Comparison of ENCODE assay signal across 16 cellular contexts in genomic region chr4:76539979-76540378, GRCh38.
DNase-seq lines count a peak whose midpoint lies in the region; ATAC-seq and TF ChIP-seq lines count a peak whose summit lies in the region.
"Had no signal": no experiment of that assay in that cellular context is flagged by ENCODE, and none has a peak within 500 bp of the region (broad histone marks: within the 10 kb centered on the region; RNA-seq: fewer than 3 reads in every experiment).

No MANE protein-coding gene starts in this region.

- H3K4me1 Mint-ChIP-seq in chondrocyte (ENCODE audit: low read depth), result peaks cover 34% of the 10 kb centered on the region

- H2AK5ac ChIP-seq in mesenchymal stem cell (ENCODE audit: low read length, severe bottlenecking), result peak overlapping the region; percentile 81

- TF ChIP-seq CTCF in AG10803 (conservative IDR thresholded peaks at IDR 0.05; ENCODE audit: low read length) (no peak), chondrocyte (IDR thresholded peaks at IDR 0.05) (no peak)

- H2AFZ ChIP-seq in mesenchymal stem cell (ENCODE audit: low read depth, low read length), result no peak overlapping the region
- H2AFZ ChIP-seq: parathyroid adenoma had no signal

- no peak overlapping the region for H3K23ac ChIP-seq in mesenchymal stem cell (ENCODE audit: low read length in 2 of 2)

- peak overlapping the region; percentile 62 for H3K27ac Mint-ChIP-seq in chondrocyte (ENCODE audit: unreplicated experiment)

- H2BK12ac ChIP-seq in mesenchymal stem cell (ENCODE audit: low read length in 2 of 2), result no peak overlapping the region

- H4K8ac ChIP-seq in mesenchymal stem cell (ENCODE audit: low read length), result peak overlapping the region; percentile 50

- no peak overlapping the region for H2BK5ac ChIP-seq in mesenchymal stem cell (ENCODE audit: low read depth, low read length, poor library complexity, severe bottlenecking)

- H3K4me3 ChIP-seq in AG10803 (ENCODE audit: low read length), result no peak overlapping the region
- H3K4me3 ChIP-seq in HUES48 (ENCODE audit: low read depth, low read length), result no peak overlapping the region
- no peak overlapping the region for H3K4me3 ChIP-seq in mesenchymal stem cell (ENCODE audit: insufficient read depth in 1 of 2, low read depth in 1 of 2, low read length in 2 of 2)
- no peak overlapping the region for H3K4me3 ChIP-seq in H7 (ENCODE audit: insufficient read depth, low read depth, low read length)

- peaks cover 1% of the 10 kb centered on the region for H3K36me3 Mint-ChIP-seq in chondrocyte (ENCODE audit: low read depth)

- no peak overlapping the region for H4K91ac ChIP-seq in mesenchymal stem cell (ENCODE audit: low read length)

- H3K27me3 ChIP-seq in HUES48 (ENCODE audit: control insufficient read depth, insufficient read depth, low read length) (no peaks in the 10 kb centered on the region), mesenchymal stem cell (ENCODE audit: control insufficient read depth in 1 of 2, insufficient read depth in 1 of 2, low read length in 2 of 2) (no peaks in the 10 kb centered on the region), H7 (ENCODE audit: control insufficient read depth, insufficient read depth, low read length) (no peaks in the 10 kb centered on the region)

- H3K9ac ChIP-seq in HUES48 (ENCODE audit: low read depth, low read length), result no peak overlapping the region
- H3K9ac ChIP-seq in mesenchymal stem cell (ENCODE audit: low read length), result no peak overlapping the region
- H3K9ac ChIP-seq: parathyroid adenoma had no signal

- no peak overlapping the region for H3K18ac ChIP-seq in mesenchymal stem cell (ENCODE audit: low read depth in 1 of 2, low read length in 2 of 2)

- H2BK120ac ChIP-seq in mesenchymal stem cell (ENCODE audit: low read depth, low read length), result peak overlapping the region; percentile 69

- H3K4me3 Mint-ChIP-seq in chondrocyte (ENCODE audit: unreplicated experiment), result no peak overlapping the region

- no peak for ATAC-seq in GM18870 (IDR thresholded peaks at IDR 0.05; ENCODE audit: unreplicated experiment)

- peaks cover 24% of the 10 kb centered on the region for H3K4me1 ChIP-seq in HUES48 (ENCODE audit: control insufficient read depth, insufficient read depth, low read length)
- peaks cover 13% of the 10 kb centered on the region for H3K4me1 ChIP-seq in mesenchymal stem cell (ENCODE audit: control insufficient read depth, insufficient read depth, low read depth, low read length)
- H3K4me1 ChIP-seq: parathyroid adenoma had no signal

- H2BK15ac ChIP-seq in mesenchymal stem cell (ENCODE audit: low read depth, poor library complexity, severe bottlenecking), result peak overlapping the region; percentile 17

- WGBS in mesenchymal stem cell, result 83% methylated on average over 5 of the region's 6 CpGs

- H3K79me1 ChIP-seq in mesenchymal stem cell (replicated peaks; ENCODE audit: low read length, poor library complexity, severe bottlenecking), result no peaks in the 10 kb centered on the region

- no peaks in the 10 kb centered on the region for H3K27me3 Mint-ChIP-seq in chondrocyte (ENCODE audit: low read depth)

- H3K36me3 ChIP-seq in HUES48 (ENCODE audit: control insufficient read depth, insufficient read depth, low read length) (no peaks in the 10 kb centered on the region), mesenchymal stem cell (ENCODE audit: control insufficient read depth in 1 of 2, insufficient read depth in 2 of 2, low read depth in 1 of 2, low read length in 2 of 2) (no peaks in the 10 kb centered on the region), H7 (replicated peaks; ENCODE audit: control insufficient read depth, insufficient read depth, low read length) (no peaks in the 10 kb centered on the region)

- H3K14ac ChIP-seq in mesenchymal stem cell (ENCODE audit: low read length in 2 of 2), result no peak overlapping the region

- H3K27ac ChIP-seq in HUES48 (ENCODE audit: low read depth, low read length), result peak overlapping the region; percentile 72
- peak overlapping the region; percentile 86 for H3K27ac ChIP-seq in mesenchymal stem cell (ENCODE audit: low read length, poor library complexity, severe bottlenecking)
- H3K27ac ChIP-seq: HL-60, parathyroid adenoma had no signal

- DNase-seq in AG10803 (ENCODE audit: low read depth), result peak; percentile 66
- no peak for DNase-seq in chondrocyte (ENCODE audit: low spot score)
- DNase-seq in mesenchymal stem cell, result peak; percentile 37
- DNase-seq in C1 segment of cervical spinal cord (lab: John Stamatoyannopoulos, UW), result no peak
- no peak for DNase-seq in RKO (ENCODE audit: low spot score)
- DNase-seq in H7, result no peak
- DNase-seq: activated CD4-positive, alpha-beta T cell treated with anti-CD3 and anti-CD28 coated beads, Interleukin-2, amount 50 U/mL, for 1 hour; activated naive CD4-positive, alpha-beta T cell treated with anti-CD3 and anti-CD28 coated beads, Interleukin-2, amount 50 U/mL, for 16 hours; NCI-H1694 treated with DMSO at 0.1 percent for 48 hours; NCI-H446 treated with DMSO at 0.1 percent for 48 hours; SHP77; stimulated activated naive CD4-positive, alpha-beta T cell had no signal

- no peak overlapping the region for H3K4ac ChIP-seq in mesenchymal stem cell (ENCODE audit: low read depth in 1 of 2, low read length in 2 of 2)

- H3K9me3 ChIP-seq in HUES48 (ENCODE audit: control insufficient read depth, insufficient read depth, low read length) (no peaks in the 10 kb centered on the region), mesenchymal stem cell (ENCODE audit: control insufficient read depth, low read length) (no peaks in the 10 kb centered on the region)

- H3K9me3 Mint-ChIP-seq in chondrocyte (ENCODE audit: low read depth), result peaks cover 2% of the 10 kb centered on the region

- H3K4me2 ChIP-seq in mesenchymal stem cell (ENCODE audit: low read length, poor library complexity, severe bottlenecking), result no peak overlapping the region

Comparison
In these comparisons a context has a peak if more than half of its experiments do, and no peak if none do; other contexts are left out.
1. DNase-seq: peak in AG10803 (single experiment) and mesenchymal stem cell (single experiment); none in chondrocyte (single experiment), C1 segment of cervical spinal cord (0 of 14), RKO (single experiment) and H7 (single experiment).